Comparison of ENCODE assay signal across 27 cellular contexts in genomic region chr3:37536799-37537311, GRCh38.
"Had no signal": no experiment of that assay in that cellular context is flagged by ENCODE, and none has a peak within 500 bp of the region (broad histone marks: within the 10 kb centered on the region; RNA-seq: fewer than 3 reads in every experiment).

No MANE protein-coding gene starts in this region.

- H3K4me3 ChIP-seq: esophagus muscularis mucosa, left lung, lung, skin epidermis, testis, uterus had no signal

- H3K4me1 ChIP-seq: foreskin keratinocyte, left lung, testis, uterus had no signal

- H3K27me3 ChIP-seq: esophagus muscularis mucosa, left lung, neutrophil, testis, uterus had no signal

- H3K27me3 Mint-ChIP-seq: activated naive CD8-positive, alpha-beta T cell; stimulated activated naive B cell treated with anti-CD40 and anti-IgM and Interleukin-4, amounts not matched to agents 10 μg/mL and 1 μg/mL and 100 μg/mL, for 72 hours had no signal

- ATAC-seq: activated T-cell treated with anti-CD3 and anti-CD28 coated beads, Interleukin-2, amount 50 U/mL, for 72 hours; left lung; stimulated activated naive B cell treated with anti-CD40 and anti-IgM and Interleukin-4, amounts not matched to agents 10 μg/mL and 1 μg/mL and 100 μg/mL, for 72 hours had no signal

- H3K9me3 Mint-ChIP-seq: activated T-cell treated with anti-CD3 and anti-CD28 coated beads, Interleukin-2, amount 50 U/mL, for 72 hours; natural killer cell treated with Interleukin-12 subunit alpha and Interleukin-12 subunit beta and Interleukin-15 and Interleukin-18, amount 100 ng/mL, for 72 hours; stimulated activated naive B cell treated with anti-CD40 and anti-IgM and Interleukin-4, amounts not matched to agents 10 μg/mL and 1 μg/mL and 100 μg/mL, for 72 hours; T-helper 2 cell treated with Interferon-gamma antibody and Interleukin-4, amounts not matched to agents 5 μg/mL and 100 μg/mL, for 36 hours; type B pancreatic cell had no signal

- H3K4me3 Mint-ChIP-seq: activated naive CD8-positive, alpha-beta T cell; activated T-cell treated with anti-CD3 and anti-CD28 coated beads, Interleukin-2, amount 50 U/mL, for 72 hours; natural killer cell treated with Interleukin-12 subunit alpha and Interleukin-12 subunit beta and Interleukin-15 and Interleukin-18, amount 100 ng/mL, for 72 hours; stimulated activated naive B cell treated with anti-CD40 and anti-IgM and Interleukin-4, amounts not matched to agents 10 μg/mL and 1 μg/mL and 100 μg/mL, for 72 hours; T-helper 2 cell treated with Interferon-gamma antibody and Interleukin-4, amounts not matched to agents 5 μg/mL and 100 μg/mL, for 36 hours; type B pancreatic cell had no signal

- H3K27ac Mint-ChIP-seq: activated naive CD8-positive, alpha-beta T cell; activated T-cell treated with anti-CD3 and anti-CD28 coated beads, Interleukin-2, amount 50 U/mL, for 72 hours; natural killer cell treated with Interleukin-12 subunit alpha and Interleukin-12 subunit beta and Interleukin-15 and Interleukin-18, amount 100 ng/mL, for 72 hours; progenitor cell of endocrine pancreas; stimulated activated naive B cell treated with anti-CD40 and anti-IgM and Interleukin-4, amounts not matched to agents 10 μg/mL and 1 μg/mL and 100 μg/mL, for 72 hours; T-helper 2 cell treated with Interferon-gamma antibody and Interleukin-4, amounts not matched to agents 5 μg/mL and 100 μg/mL, for 36 hours; type B pancreatic cell had no signal

- H3K36me3 Mint-ChIP-seq: activated naive CD8-positive, alpha-beta T cell; natural killer cell treated with Interleukin-12 subunit alpha and Interleukin-12 subunit beta and Interleukin-15 and Interleukin-18, amount 100 ng/mL, for 72 hours; stimulated activated naive B cell treated with anti-CD40 and anti-IgM and Interleukin-4, amounts not matched to agents 10 μg/mL and 1 μg/mL and 100 μg/mL, for 72 hours had no signal

- H3K9me3 ChIP-seq: esophagus muscularis mucosa, left lung, neutrophil, testis, uterus had no signal

- H3K4me1 Mint-ChIP-seq: stimulated activated naive B cell treated with anti-CD40 and anti-IgM and Interleukin-4, amounts not matched to agents 10 μg/mL and 1 μg/mL and 100 μg/mL, for 72 hours had no signal

- DNase-seq: activated CD4-positive, alpha-beta T cell treated with anti-CD3 and anti-CD28 coated beads for 4 hours; activated CD4-positive, alpha-beta T cell treated with anti-CD3 and anti-CD28 coated beads, Interleukin-2, amount 50 U/mL, for 4 hours; activated effector memory CD4-positive, alpha-beta T cell treated with Interleukin-2 at 50 U/mL for 16 hours; activated naive CD4-positive, alpha-beta T cell treated with Interleukin-2 at 50 U/mL for 16 hours; activated T-cell treated with anti-CD3 and anti-CD28 coated beads for 4 hours; activated T-cell treated with anti-CD3 and anti-CD28 coated beads, Interleukin-2, amount 50 U/mL, for 72 hours; central memory CD4-positive, alpha-beta T cell; foreskin keratinocyte; kidney glomerular epithelial cell; left lung; mesendoderm; retina; stimulated activated CD4-positive, alpha-beta T cell treated with anti-CD3 and anti-CD28 coated beads, Interleukin-2, amount 100 ng/mL, for 24 hours; stimulated activated naive B cell treated with anti-CD40 and anti-IgM and Interleukin-4, amounts not matched to agents 10 μg/mL and 1 μg/mL and 100 μg/mL, for 72 hours; T-helper 1 cell; testis; uterus had no signal

- H3K27ac ChIP-seq: foreskin keratinocyte, left lung, neutrophil, VCaP had no signal

- H3K36me3 ChIP-seq: uterus had no signal
